ENCODE assay signal across 11 cellular contexts in the genomic region with DNA sequence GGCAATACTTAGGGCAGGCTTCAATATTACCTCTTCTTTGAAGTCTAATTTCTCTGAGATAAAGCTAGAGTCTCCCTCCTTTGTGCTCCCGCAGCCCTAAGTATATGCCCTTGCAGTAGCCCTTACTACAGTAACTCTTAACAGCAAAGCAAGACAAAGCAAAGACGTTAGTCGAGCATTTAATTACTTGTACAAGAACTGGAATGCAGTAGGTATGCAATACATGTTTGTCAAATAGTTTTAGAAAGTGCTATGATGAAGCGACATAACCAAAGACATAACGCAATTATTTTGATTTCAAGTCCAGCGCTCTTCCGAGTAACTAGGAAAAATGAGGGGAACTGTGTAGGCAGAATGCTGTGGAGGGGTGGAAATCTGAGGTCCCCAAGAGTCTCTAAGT. TPM values are rescaled to one million over a fixed set of nuclear protein-coding genes. Genes with fewer than 3 reads are reported as not detected.
DNase-seq lines count a peak whose midpoint lies in the region; ATAC-seq and TF ChIP-seq lines count a peak whose summit lies in the region.
"Had no signal": no experiment of that assay in that cellular context is flagged by ENCODE, and none has a peak within 500 bp of the region (broad histone marks: within the 10 kb centered on the region; RNA-seq: fewer than 3 reads in every experiment).

No MANE protein-coding gene starts in this region.

- H3K36me3 Mint-ChIP-seq in Calu3 (ENCODE audit: insufficient read depth, unreplicated experiment) = no peaks in the 10 kb centered on the region

- intact Hi-C loops in heart right ventricle (cut with DNase I) = loop anchor here in 1 of 10 donors (10.0 kb wide), 1 partner anchor 160 kb away; no protein-coding TSS in a partner anchor
- intact Hi-C loops in left cardiac atrium (cut with DNase I) = loop anchor here in 1 of 2 donors (5.0 kb wide), 1 partner anchor 52 kb away; the partner anchor contains the start of genes ERMAP and SVBP
- intact Hi-C loops in aorta (cut with DNase I) = loop anchor here in 1 of 2 donors (5.0 to 10.0 kb wide), 3 partner anchors 52 to 307 kb away; partner anchors contain the start of genes ERMAP, SVBP and ZNF691
- intact Hi-C loops in Calu3 (cut with micrococcal nuclease; ENCODE audit: unreplicated experiment) = no loop called here

- no peaks in the 10 kb centered on the region for H3K27me3 Mint-ChIP-seq in Calu3 (ENCODE audit: unreplicated experiment)

- H3K36me3 ChIP-seq in heart right ventricle (peaks cover 0 to 33% (median 9%) of the 10 kb centered on the region in 9 donors), mucosa of rectum (ENCODE audit: control insufficient read depth in 2 of 2, insufficient read depth in 2 of 2, low read length in 2 of 2) (no peaks in the 10 kb centered on the region), aorta (ENCODE audit: control insufficient read depth in 1 of 2, insufficient read depth in 2 of 2, low read length in 1 of 2) (no peaks in the 10 kb centered on the region)

- H3K4me3 ChIP-seq in heart right ventricle = peak overlapping the region; percentile 73 to 99 (median 93)
- H3K4me3 ChIP-seq in coronary artery = peak overlapping the region; percentile 92
- H3K4me3 ChIP-seq in mucosa of rectum (ENCODE audit: low read length in 2 of 2) = peak overlapping the region; percentile 88 to 99
- H3K4me3 ChIP-seq in aorta (ENCODE audit: low read length in 2 of 2) = peak overlapping the region; percentile 72 to 74

- H3K4me1 ChIP-seq in heart right ventricle (peaks cover 7 to 50% (median 36%) of the 10 kb centered on the region in 9 donors), mucosa of rectum (ENCODE audit: control insufficient read depth in 2 of 2, insufficient read depth in 2 of 2, low read length in 2 of 2) (peaks cover 5 to 17% of the 10 kb centered on the region in 2 donors), aorta (ENCODE audit: control insufficient read depth in 1 of 2, insufficient read depth in 2 of 2, low read length in 2 of 2) (peaks cover 0 to 4% of the 10 kb centered on the region in 2 donors)

- no peaks in the 10 kb centered on the region for H3K27me3 ChIP-seq in heart right ventricle
- no peaks in the 10 kb centered on the region for H3K27me3 ChIP-seq in mucosa of rectum (ENCODE audit: control insufficient read depth in 2 of 2, insufficient read depth in 2 of 2, low read length in 2 of 2)
- no peaks in the 10 kb centered on the region for H3K27me3 ChIP-seq in aorta (ENCODE audit: control insufficient read depth in 1 of 2, insufficient read depth in 2 of 2, low read length in 1 of 2)
- H3K27me3 ChIP-seq: foreskin keratinocyte had no signal

- BruUV-seq in Calu3 (replicated peaks; lab: Mats Ljungman, UMichigan) = no TSS peak

- TF ChIP-seq CTCF in heart right ventricle (IDR thresholded peaks at IDR 0.05) (no peak), coronary artery (IDR thresholded peaks at IDR 0.05) (no peak), Calu3 (IDR thresholded peaks at IDR 0.05; ENCODE audit: unreplicated experiment) (no peak)

- 15 to 19% methylated on average over 7 of the region's 7 CpGs for WGBS in heart right ventricle, 2 donors
- WGBS in aorta, 2 donors = 5 to 7% methylated on average over 7 of the region's 7 CpGs

- no peak overlapping the region for H3K4me3 Mint-ChIP-seq in Calu3 (ENCODE audit: low read depth, unreplicated experiment)

- CTCF ChIA-PET in Calu3 (lab: Charles Lee) = interaction anchor here (0.8 to 1.3 kb wide), 3 partner anchors 83 to 187 kb away, joined by 3 to 6 read pairs (median 4); partner anchors contain the start of gene YBX1

- peaks cover under 1% of the 10 kb centered on the region for H3K4me1 Mint-ChIP-seq in Calu3 (ENCODE audit: low read depth, unreplicated experiment)

- no peak overlapping the region for H3K27ac Mint-ChIP-seq in Calu3 (ENCODE audit: unreplicated experiment)

- H3K27ac ChIP-seq in heart right ventricle (peak overlapping the region in 8 of 10 donors; percentile 89 to 98 (median 95)), coronary artery (peak overlapping the region; percentile 77 to 98), mucosa of rectum (ENCODE audit: low read depth in 2 of 2, low read length in 2 of 2) (no peak overlapping the region), aorta (ENCODE audit: low read depth in 1 of 2, low read length in 2 of 2) (no peak overlapping the region)
- H3K27ac ChIP-seq: foreskin keratinocyte had no signal

- H3K9me3 Mint-ChIP-seq in Calu3 (ENCODE audit: low read depth, unreplicated experiment) = no peaks in the 10 kb centered on the region

- ATAC-seq in heart right ventricle (no peak), left cardiac atrium (no peak), aorta (ENCODE audit: low FRiP score) (no peak), HG02571 (IDR thresholded peaks at IDR 0.05; ENCODE audit: unreplicated experiment) (no peak)

- peak overlapping the region; percentile 34 to 56 for H3K9ac ChIP-seq in mucosa of rectum (ENCODE audit: low read depth in 1 of 2, low read length in 2 of 2)

- DNase-seq in heart right ventricle (no peak), left cardiac atrium (no peak), coronary artery (ENCODE audit: low spot score) (no peak), aorta (no peak), T-helper 1 cell (no peak), Calu3 (no peak)
- DNase-seq: NK-92 treated with Interleukin-12 subunit alpha and Interleukin-12 subunit beta, amount 100 ng/mL, for 24 hours had no signal

- no peaks in the 10 kb centered on the region for H3K9me3 ChIP-seq in heart right ventricle
- no peaks in the 10 kb centered on the region for H3K9me3 ChIP-seq in mucosa of rectum (ENCODE audit: control insufficient read depth in 2 of 2, low read length in 2 of 2)
- no peaks in the 10 kb centered on the region for H3K9me3 ChIP-seq in aorta (ENCODE audit: control insufficient read depth, low read length)

RNA-seq across cellular contexts. Expression of gene P3H1, which starts 1.6 kb away (rescaled TPM):
- total RNA-seq in heart right ventricle (10 to 100 TPM in 4 of 10 donors, 1 to 10 TPM in 6; 5.0 to 18.3 (median 7.6) TPM), left cardiac atrium (10 to 100 TPM; 16.2 to 17.7 TPM), aorta (10 to 100 TPM; 37.7 to 54.6 TPM), Calu3 (2022) (27.9 and 35.1 TPM in 2 replicates)
- polyA plus RNA-seq in heart right ventricle (10 to 100 TPM; 24.2 to 31.4 TPM), aorta (10 to 100 TPM; 15.2 to 64.3 TPM)

RNA-seq across cellular contexts. Expression of gene C1orf50, which starts 1.8 kb away (rescaled TPM):
- total RNA-seq in heart right ventricle (10 to 100 TPM in 2 of 10 donors, 1 to 10 TPM in 8; 4.9 to 10.7 (median 8.5) TPM), left cardiac atrium (1 to 10 TPM; 5.1 to 7.7 TPM), aorta (1 to 10 TPM; 3.6 to 8.5 TPM), Calu3 (2022) (7.7 and 9.4 TPM in 2 replicates)
- polyA plus RNA-seq in heart right ventricle (1 to 10 TPM; 4.7 to 5.8 TPM), aorta (10 to 100 TPM in 1 of 2 donors, 1 to 10 TPM in 1; 1.6 to 10.6 TPM)

RNA-seq across cellular contexts. Expression of gene TMEM269, which starts 19.5 kb away (rescaled TPM):
- total RNA-seq in heart right ventricle (under 1 TPM in 2 of 10 donors, not detected in 8; 0.07 to 0.09 TPM), left cardiac atrium (under 1 TPM in 1 of 2 donors, not detected in 1; 0.13 TPM), aorta (under 1 TPM in 1 of 2 donors, not detected in 1; 0.13 TPM), Calu3 (2022) (0.94 and 1.7 TPM in 2 replicates)
- polyA plus RNA-seq in heart right ventricle (under 1 TPM in 1 of 2 donors, not detected in 1; 0.01 TPM), aorta (not detected)
- total RNA-seq: foreskin keratinocyte had no signal

RNA-seq across cellular contexts. Expression of gene CLDN19, which starts 25.2 kb away (rescaled TPM):
- total RNA-seq in heart right ventricle (not detected), left cardiac atrium (not detected), aorta (under 1 TPM; 0.39 to 0.94 TPM), Calu3 (2022) (not detected in 2 replicates)
- polyA plus RNA-seq in heart right ventricle (under 1 TPM in 1 of 2 donors, not detected in 1; 0.06 TPM), aorta (not detected)
- total RNA-seq: activated CD8-positive, alpha-beta memory T cell treated with anti-CD3 and anti-CD28 coated beads for 36 hours; foreskin keratinocyte had no signal
- polyA plus RNA-seq: foreskin keratinocyte had no signal

RNA-seq across cellular contexts. Expression of gene ERMAP, which starts 51.7 kb away (rescaled TPM):
- total RNA-seq in heart right ventricle (1 to 10 TPM; 2.2 to 6.1 (median 5.0) TPM), left cardiac atrium (1 to 10 TPM; 4.0 to 4.3 TPM), aorta (10 to 100 TPM in 1 of 2 donors, 1 to 10 TPM in 1; 7.1 to 12.8 TPM), Calu3 (2022) (8.0 and 9.3 TPM in 2 replicates)
- polyA plus RNA-seq in heart right ventricle (1 to 10 TPM; 1.4 to 4.0 TPM), aorta (10 to 100 TPM in 1 of 2 donors, 1 to 10 TPM in 1; 5.9 to 10.1 TPM)

Comparison
In these comparisons a context has a peak if more than half of its experiments do, and no peak if none do; other contexts are left out.
1. H3K27ac ChIP-seq: peak in heart right ventricle (8 of 10) and coronary artery (2 of 2); none in mucosa of rectum (0 of 2) and aorta (0 of 2).
2. Peak in every context shown above with its lines, with median percentiles within 50 percentile points of each other: H3K4me3 ChIP-seq.